ENCODE assay signal across 24 cellular contexts in the genomic region with DNA sequence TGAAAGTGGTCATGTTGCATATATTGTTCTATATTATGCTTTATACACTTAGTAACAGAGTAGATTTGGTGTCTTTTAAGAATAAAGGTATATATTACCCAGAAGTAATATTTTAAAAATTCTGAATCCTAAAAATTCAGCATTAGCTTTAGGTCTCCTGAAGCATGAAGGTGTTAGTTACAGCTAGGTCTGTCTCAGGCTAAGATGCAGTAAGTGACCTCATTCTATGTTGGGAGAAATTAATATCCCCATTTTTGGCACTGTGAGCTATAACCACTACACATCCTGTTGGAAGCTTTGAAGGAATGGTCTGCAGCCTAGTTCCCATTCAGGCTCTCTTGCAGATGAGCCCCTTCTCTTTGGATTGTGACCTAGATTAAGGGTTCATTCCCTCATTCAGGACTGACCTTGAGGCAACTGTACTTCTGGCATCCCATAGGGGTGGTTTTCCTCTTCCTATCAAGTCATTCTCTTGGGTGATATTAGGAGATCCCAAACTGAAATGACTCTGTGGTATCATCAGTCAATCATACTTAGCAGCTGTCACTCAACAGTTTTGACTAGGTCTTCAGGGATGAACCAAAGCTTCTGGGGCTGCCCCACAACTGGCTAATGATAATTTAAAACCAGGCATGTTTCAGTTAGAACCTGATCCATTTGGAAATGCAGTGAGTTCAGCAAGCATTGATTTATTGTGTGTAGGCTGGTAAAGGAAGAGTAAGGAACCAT.
"Had no signal": no experiment of that assay in that cellular context is flagged by ENCODE, and none has a peak within 500 bp of the region (broad histone marks: within the 10 kb centered on the region; RNA-seq: fewer than 3 reads in every experiment).

No MANE protein-coding gene starts in this region.

- H3K27ac ChIP-seq: coronary artery, esophagus muscularis mucosa, left ventricle myocardium inferior, stomach, suprapubic skin, transverse colon, VCaP had no signal

- FAIRE-seq: bronchial epithelial cell, frontal cortex, small intestine, urothelium cell line had no signal

- H3K27me3 ChIP-seq: esophagus muscularis mucosa, stomach, suprapubic skin, transverse colon had no signal

- H3K4me3 ChIP-seq: coronary artery, esophagus muscularis mucosa, left ventricle myocardium inferior, stomach, suprapubic skin, transverse colon had no signal

- H3K9me3 ChIP-seq: esophagus muscularis mucosa, left ventricle myocardium inferior, stomach, suprapubic skin, transverse colon had no signal

- ATAC-seq: naive thymus-derived CD4-positive, alpha-beta T cell; sciatic nerve; stimulated activated memory B cell treated with anti-CD40 and anti-IgM and Interleukin-4, amounts not matched to agents 10 μg/mL and 1 μg/mL and 100 μg/mL, for 72 hours had no signal

- DNase-seq: activated CD4-positive, CD25-positive, alpha-beta regulatory T cell treated with anti-CD3 and anti-CD28 coated beads, Interleukin-2, amount 50 U/mL, for 72 hours; activated CD8-positive, alpha-beta memory T cell treated with anti-CD3 and anti-CD28 coated beads, Interleukin-2, amount 50 U/mL, for 48 hours; activated effector memory CD4-positive, alpha-beta T cell treated with Interleukin-2 at 50 U/mL for 16 hours; activated naive CD4-positive, alpha-beta T cell treated with anti-CD3 and anti-CD28 coated beads, Interleukin-2, amount 10 ng/mL, durations not matched to agents 7 days and 5 days; activated T-cell treated with anti-CD3 and anti-CD28 coated beads, Interleukin-2, amount 50 U/mL, for 48 hours; amygdala; cerebellar nuclear complex; head of caudate nucleus; hypothalamus; left ventricle myocardium inferior; naive thymus-derived CD4-positive, alpha-beta T cell; occipital lobe; small intestine; stomach; transverse colon had no signal

- H3K4me1 ChIP-seq: esophagus muscularis mucosa, left ventricle myocardium inferior, stomach, suprapubic skin, transverse colon had no signal
